8 cellular contexts compared by ENCODE assay signal in genomic region chr10:22341190-22341935, GRCh38. TPM values are rescaled to one million over a fixed set of nuclear protein-coding genes. Genes with fewer than 3 reads are reported as not detected.
A peak's percentile ranks its signal among the peaks of the same experiment; 100 is the strongest.
DNase-seq lines count a peak whose midpoint lies in the region; ATAC-seq, FAIRE-seq and TF ChIP-seq lines count a peak whose summit lies in the region.

No MANE protein-coding gene starts in this region.

- CTCF ChIA-PET in Calu3 (lab: Charles Lee) (interaction anchor here (1.4 kb wide), 1 partner anchor 113 kb away, joined by 3 read pairs; no protein-coding TSS in a partner anchor), GM12878 (lab: Yijun Ruan, JAX) (no interaction called here)

- no peaks in the 10 kb centered on the region for H3K4me1 Mint-ChIP-seq in Calu3 (ENCODE audit: low read depth, unreplicated experiment)

- peak overlapping the region; percentile 99 for H3K4me2 ChIP-seq in GM12878 (ENCODE audit: control insufficient read depth, insufficient read depth)

- no peak for DNase-seq in Calu3
- DNase-seq in GM12878 (ENCODE audit: low read depth, low spot score) = no peak
- DNase-seq in left lung = peak in 1 of 2 donors; percentile 87
- DNase-seq in substantia nigra (lab: John Stamatoyannopoulos, UW) = peak in 5 of 49 donors; percentile 63 to 72 (median 71)
- no peak for DNase-seq in activated effector memory CD4-positive, alpha-beta T cell treated with Interleukin-2 at 50 U/mL for 16 hours
- no peak for DNase-seq in HK-2 (ENCODE audit: unreplicated experiment)

- no peaks in the 10 kb centered on the region for H4K20me1 ChIP-seq in GM12878 (ENCODE audit: control insufficient read depth, insufficient read depth)

- SMC1A ChIA-PET in GM12878 (lab: Charles Lee; ENCODE audit: uncharacterized antibody, unreplicated experiment) = interaction anchor here (1.3 kb wide), 1 partner anchor 8 kb away, joined by 3 read pairs; no protein-coding TSS in a partner anchor

- H3K27me3 ChIP-seq in GM12878 (replicated peaks in 1 of 2; ENCODE audit: control insufficient read depth in 2 of 2, insufficient read depth in 2 of 2, low read length in 1 of 2) (peaks cover 10 to 36% of the 10 kb centered on the region in 2 experiments), left lung (peaks cover 88 to 91% of the 10 kb centered on the region in 2 donors)

- peaks cover 4% of the 10 kb centered on the region; the same call in 1 of the 3 replicates for H3K9me3 ChIP-seq in GM12878 (replicated peaks; ENCODE audit: control insufficient read depth, insufficient read depth, low read length)
- no peaks in the 10 kb centered on the region for H3K9me3 ChIP-seq in left lung

- no peak for TF ChIP-seq CTCF in Calu3 (IDR thresholded peaks at IDR 0.05; ENCODE audit: unreplicated experiment)
- TF ChIP-seq CTCF in GM12878 (IDR thresholded peaks at IDR 0.05 in 2 of 3, conservative IDR thresholded peaks at IDR 0.05 in 1 of 3; ENCODE audit: control insufficient read depth in 2 of 3, extremely low read depth in 1 of 3, insufficient read depth in 1 of 3, low read depth in 3 of 3, low read length in 3 of 3) = no peak
- no peak for TF ChIP-seq CTCF in left lung (IDR thresholded peaks at IDR 0.05)

- H3K27me3 Mint-ChIP-seq in Calu3 (ENCODE audit: unreplicated experiment) = peaks cover 61% of the 10 kb centered on the region

- H3K4me1 ChIP-seq in GM12878 (ENCODE audit: control insufficient read depth, insufficient read depth, low read length) (peaks cover 16% of the 10 kb centered on the region), left lung (peaks cover 9 to 31% of the 10 kb centered on the region in 2 donors)

- no peak for TF ChIP-seq RAD21 in Ishikawa (IDR thresholded peaks at IDR 0.05; ENCODE audit: low read depth)
- TF ChIP-seq RAD21 in GM12878 (IDR thresholded peaks at IDR 0.05; ENCODE audit: insufficient read depth, low read depth, low read length) = no peak

- no peaks in the 10 kb centered on the region for H3K9me3 Mint-ChIP-seq in Calu3 (ENCODE audit: low read depth, unreplicated experiment)

- in situ Hi-C loops in GM12878 (cut with MboI) = no loop called here

- peak overlapping the region; percentile 64 for H2AFZ ChIP-seq in GM12878 (ENCODE audit: control insufficient read depth, low read depth, low read length)

- peaks cover 14% of the 10 kb centered on the region for H3K36me3 Mint-ChIP-seq in Calu3 (ENCODE audit: insufficient read depth, unreplicated experiment)

- no peaks in the 10 kb centered on the region for H3K79me2 ChIP-seq in GM12878 (ENCODE audit: control insufficient read depth, insufficient read depth, low read length)

- H3K36me3 ChIP-seq in GM12878 (ENCODE audit: control insufficient read depth in 2 of 2, insufficient read depth in 2 of 2, low read length in 1 of 2) (no peaks in the 10 kb centered on the region), left lung (no peaks in the 10 kb centered on the region)

- TSS peak; percentile 70 for BruUV-seq in Calu3 (replicated peaks; lab: Mats Ljungman, UMichigan)
- no TSS peak for BruUV-seq in GM12878 (replicated peaks; lab: Mats Ljungman, UMichigan)

- H3K4me3 Mint-ChIP-seq in Calu3 (ENCODE audit: low read depth, unreplicated experiment) = peak overlapping the region; percentile 77

- POLR2A ChIA-PET in GM12878 (lab: Charles Lee) = interaction anchor here (1.3 to 1.4 kb wide), 2 partner anchors 24 to 29 kb away, joined by 3 to 4 read pairs; no protein-coding TSS in a partner anchor

- intact Hi-C loops in Calu3 (cut with micrococcal nuclease; ENCODE audit: unreplicated experiment) (loop anchor here (5.0 kb wide), 2 partner anchors 86 to 646 kb away; no protein-coding TSS in a partner anchor), GM12878 (cut with micrococcal nuclease; ENCODE audit: unreplicated experiment) (loop anchor here (1.0 to 5.0 kb wide), 3 partner anchors 19 to 381 kb away; no protein-coding TSS in a partner anchor), left lung (cut with DNase I) (no loop called here)

- H3K27ac Mint-ChIP-seq in Calu3 (ENCODE audit: unreplicated experiment) = no peak overlapping the region

- TF ChIP-seq POLR2A in GM12878 (IDR thresholded peaks at IDR 0.05; ENCODE audit: low read depth, low read length) = no peak

- H3K4me3 ChIP-seq in GM12878 (peak overlapping the region; percentile 66), left lung (peak overlapping the region; percentile 68 to 75)

- RAD21 ChIA-PET in GM12878 (lab: Charles Lee; ENCODE audit: unreplicated experiment) = interaction anchor here (1.1 to 3.7 kb wide), 5 partner anchors 19 to 37 kb away, joined by 3 to 16 read pairs (median 4); partner anchors contain the start of gene COMMD3

- TF ChIP-seq EP300 in Ishikawa (IDR thresholded peaks at IDR 0.05; ENCODE audit: borderline replicate concordance) (no peak), GM12878 (IDR thresholded peaks at IDR 0.05; ENCODE audit: borderline replicate concordance in 1 of 2, control insufficient read depth in 1 of 2, low read depth in 2 of 2, low read length in 2 of 2) (no peak)

- ATAC-seq in GM21390 (IDR thresholded peaks at IDR 0.05; ENCODE audit: unreplicated experiment) = peak; percentile 14
- peak; percentile 34 for ATAC-seq in GM12878
- ATAC-seq in left lung = peak; percentile 31

- H3K27ac ChIP-seq in GM12878 (ENCODE audit: control insufficient read depth, insufficient read depth) (peak overlapping the region; percentile 77), left lung (peak overlapping the region; percentile 93 to 95), substantia nigra (ENCODE audit: low read depth, low read length, poor library complexity, severe bottlenecking) (peak overlapping the region; percentile 83)

- WGBS in GM12878 (ENCODE audit: insufficient coverage, insufficient replicate concordance, low lambda C conversion rate, missing lambda C conversion rate) = 4% methylated on average over 40 of the region's 40 CpGs

- peak overlapping the region; percentile 88 for H3K9ac ChIP-seq in GM12878 (ENCODE audit: control insufficient read depth, insufficient read depth, low read length)

- FAIRE-seq in GM12878 (lab: Jason Lieb, UNC) = no peak

RNA-seq across cellular contexts. Expression of gene SPAG6, which starts 3.9 kb away (rescaled TPM):
- total RNA-seq in Calu3 (2022) (not detected in 2 replicates), GM12878 (2014; rRNA removed) (0.27 and 0.51 TPM in 2 replicates), GM12878 (2014; rRNA removed; fragmentation: Illumina TruSeq; extraction: Trizol) (0.40 and 0.60 TPM in 2 replicates), GM12878 (2021) (0.21 and 0.36 TPM in 2 replicates), left lung (1 to 10 TPM in 1 of 2 donors, not detected in 1; 6.4 TPM)
- total RNA-seq in GM12878 (2013; cell fraction: nucleolus; rRNA removed) = 0.21 and 0.49 TPM in 2 replicates
- 0.10 TPM for polyA plus RNA-seq in GM12878 (2011; ENCODE audit: low read depth)
- polyA plus RNA-seq in GM12878 (2011; rRNA removed) (0.34 and 0.71 TPM in 2 replicates), GM12878 (2014; fragmentation: Illumina TruSeq; extraction: Trizol) (0.53 and 0.95 TPM in 2 replicates), GM12878 (2014; fragmentation: Nextera tagmentation; extraction: Ambion mirVana) (under 1 TPM; 0.13 to 0.26 TPM), GM12878 (2014; rRNA removed) (0.65 and 0.99 TPM in 2 replicates), GM12878 (2016; fragmentation: Nextera tagmentation; extraction: Ambion mirVana) (under 1 TPM in 1 of 2 experiments, not detected in 1; 0.43 TPM)
- polyA plus RNA-seq in GM12878 (2011; cell fraction: cytosol; rRNA removed) = 0.16 and 0.25 TPM in 2 replicates
- polyA plus RNA-seq in GM12878 (2011; cell fraction: nucleus; rRNA removed) = 0.30 and 0.38 TPM in 2 replicates
- 0.21 and 0.24 TPM in 2 replicates for polyA plus RNA-seq in GM12878 (2012)
- 0.21 and 0.22 TPM in 2 replicates for polyA minus RNA-seq in GM12878 (2011; rRNA and poly(A)+ RNA removed)
- not detected in 2 replicates for polyA minus RNA-seq in GM12878 (2011; cell fraction: cytosol; rRNA and poly(A)+ RNA removed)
- 0.36 TPM in 1 of 2 replicates, not detected in the other for polyA minus RNA-seq in GM12878 (2011; cell fraction: nucleus; rRNA and poly(A)+ RNA removed)

RNA-seq across cellular contexts. Expression of gene BMI1, which starts 20.5 kb away (rescaled TPM):
- 31.2 and 41.6 TPM in 2 replicates for total RNA-seq in Calu3 (2022)
- 43.7 and 47.2 TPM in 2 replicates for total RNA-seq in GM12878 (2013; cell fraction: nucleolus; rRNA removed)
- total RNA-seq in GM12878 (2014; rRNA removed) = 27.5 and 34.6 TPM in 2 replicates
- total RNA-seq in GM12878 (2014; rRNA removed; fragmentation: Illumina TruSeq; extraction: Trizol) = 31.5 and 32.4 TPM in 2 replicates
- total RNA-seq in GM12878 (2021) = 29.1 and 29.4 TPM in 2 replicates
- 10.5 TPM for polyA plus RNA-seq in GM12878 (2011; ENCODE audit: low read depth)
- polyA plus RNA-seq in GM12878 (2011; rRNA removed) = 49.7 and 70.6 TPM in 2 replicates
- polyA plus RNA-seq in GM12878 (2011; cell fraction: cytosol; rRNA removed) = 20.6 and 22.9 TPM in 2 replicates
- 77.8 and 78.2 TPM in 2 replicates for polyA plus RNA-seq in GM12878 (2011; cell fraction: nucleus; rRNA removed)
- polyA plus RNA-seq in GM12878 (2012) = 25.9 and 26.9 TPM in 2 replicates
- polyA plus RNA-seq in GM12878 (2014; fragmentation: Illumina TruSeq; extraction: Trizol) = 32.1 and 39.0 TPM in 2 replicates
- 10 to 100 TPM in 1 of 2 experiments, 1 to 10 TPM in 1; 8.0 to 12.4 TPM for polyA plus RNA-seq in GM12878 (2014; fragmentation: Nextera tagmentation; extraction: Ambion mirVana)
- 24.2 and 24.6 TPM in 2 replicates for polyA plus RNA-seq in GM12878 (2014; rRNA removed)
- polyA plus RNA-seq in GM12878 (2016; fragmentation: Nextera tagmentation; extraction: Ambion mirVana) = 10 to 100 TPM; 17.4 to 19.5 TPM
- polyA minus RNA-seq in GM12878 (2011; rRNA and poly(A)+ RNA removed) = 47.5 and 83.2 TPM in 2 replicates
- polyA minus RNA-seq in GM12878 (2011; cell fraction: cytosol; rRNA and poly(A)+ RNA removed) = 16.7 and 33.9 TPM in 2 replicates
- polyA minus RNA-seq in GM12878 (2011; cell fraction: nucleus; rRNA and poly(A)+ RNA removed) = 18.1 and 22.3 TPM in 2 replicates
- 10 to 100 TPM; 42.3 to 47.5 TPM for total RNA-seq in left lung

RNA-seq across cellular contexts. Expression of gene COMMD3, which starts 25.2 kb away (rescaled TPM):
- total RNA-seq in Calu3 (2022) (28.9 and 39.5 TPM in 2 replicates), GM12878 (2014; rRNA removed) (65.3 and 70.9 TPM in 2 replicates), GM12878 (2014; rRNA removed; fragmentation: Illumina TruSeq; extraction: Trizol) (64.5 and 72.3 TPM in 2 replicates), GM12878 (2021) (68.0 and 74.3 TPM in 2 replicates), left lung (10 to 100 TPM; 54.3 to 55.0 TPM)
- total RNA-seq in GM12878 (2013; cell fraction: nucleolus; rRNA removed) = 52.1 and 56.3 TPM in 2 replicates
- 65.1 TPM for polyA plus RNA-seq in GM12878 (2011; ENCODE audit: low read depth)
- polyA plus RNA-seq in GM12878 (2011; rRNA removed) (101 and 151 TPM in 2 replicates), GM12878 (2014; fragmentation: Illumina TruSeq; extraction: Trizol) (68.1 and 74.9 TPM in 2 replicates), GM12878 (2014; fragmentation: Nextera tagmentation; extraction: Ambion mirVana) (100 to 1,000 TPM; 238 to 248 TPM), GM12878 (2014; rRNA removed) (60.9 and 64.7 TPM in 2 replicates), GM12878 (2016; fragmentation: Nextera tagmentation; extraction: Ambion mirVana) (100 to 1,000 TPM; 171 to 205 TPM)
- 33.9 and 35.7 TPM in 2 replicates for polyA plus RNA-seq in GM12878 (2011; cell fraction: cytosol; rRNA removed)
- 63.7 and 81.5 TPM in 2 replicates for polyA plus RNA-seq in GM12878 (2011; cell fraction: nucleus; rRNA removed)
- polyA plus RNA-seq in GM12878 (2012) = 65.2 and 75.4 TPM in 2 replicates
- 16.1 and 21.0 TPM in 2 replicates for polyA minus RNA-seq in GM12878 (2011; rRNA and poly(A)+ RNA removed)
- 2.5 and 4.7 TPM in 2 replicates for polyA minus RNA-seq in GM12878 (2011; cell fraction: cytosol; rRNA and poly(A)+ RNA removed)
- polyA minus RNA-seq in GM12878 (2011; cell fraction: nucleus; rRNA and poly(A)+ RNA removed) = 21.8 and 26.3 TPM in 2 replicates

Comparison
In these comparisons a context has a peak if more than half of its experiments do, and no peak if none do; other contexts are left out.
1. intact Hi-C loops: an anchor here in Calu3 (5.0 kb wide) and GM12878 (1.0 to 5.0 kb wide); none called in left lung.